In genomic region chr2:69299772-69300516, GRCh38 we compare ENCODE assay signal across 29 cellular contexts.
DNase-seq lines count a peak whose midpoint lies in the region; ATAC-seq, FAIRE-seq and TF ChIP-seq lines count a peak whose summit lies in the region.
"Had no signal": no experiment of that assay in that cellular context is flagged by ENCODE, and none has a peak within 500 bp of the region (broad histone marks: within the 10 kb centered on the region; RNA-seq: fewer than 3 reads in every experiment).

No MANE protein-coding gene starts in this region.

- H3K4me3 ChIP-seq in IMR-90 (ENCODE audit: insufficient read depth, low read depth, low read length) (no peak overlapping the region), endothelial cell of umbilical vein (replicated peaks in 1 of 3; ENCODE audit: insufficient read depth in 1 of 3, low read depth in 1 of 3, low read length in 3 of 3) (no peak overlapping the region)
- H3K4me3 ChIP-seq: BLaER1 treated with 17β-estradiol and CSF1 and Interleukin-3, amounts not matched to agents 10 nM and 100 nM; gastrocnemius medialis; HAP-1; hepatocyte; lower lobe of right lung; skin epidermis; uterus had no signal

- H3K4me3 Mint-ChIP-seq in activated CD8-positive, alpha-beta T cell treated with anti-CD3 and anti-CD28 coated beads, Interleukin-2, amount 10 ng/mL, durations not matched to agents 7 days and 5 days, result no peak overlapping the region
- H3K4me3 Mint-ChIP-seq: activated CD4-positive, alpha-beta memory T cell treated with anti-CD3 and anti-CD28 coated beads for 36 hours; activated naive CD4-positive, alpha-beta T cell treated with anti-CD3 and anti-CD28 coated beads for 36 hours; activated T-helper 1 cell treated with anti-CD3 and anti-CD28 coated beads, Interleukin-12 subunit alpha, Interleukin-12 subunit beta, Interleukin-2, Interleukin-4 antibody, amounts not matched to agents 30 ng/mL and 10 ng/mL and 1 ng/mL, durations not matched to agents 14 hours and 24 hours and 36 hours; dendritic cell treated with granulocyte-macrophage colony-stimulating factor and Interleukin-4, amounts not matched to agents 40 ng/mL and 50 ng/mL, for 4 days; IgD-negative memory B cell; natural killer cell treated with Interleukin-12 subunit alpha and Interleukin-12 subunit beta and Interleukin-15 and Interleukin-18, amount 100 ng/mL, for 72 hours; stimulated activated naive CD8-positive, alpha-beta T cell treated with anti-CD3 and anti-CD28 coated beads, Interleukin-15, amount 100 ng/mL, for 72 hours had no signal

- no peaks in the 10 kb centered on the region for H4K20me1 ChIP-seq in IMR-90 (ENCODE audit: insufficient read depth, low read length)
- H4K20me1 ChIP-seq in endothelial cell of umbilical vein (replicated peaks; ENCODE audit: control insufficient read depth, extremely low read depth, insufficient read depth, low read length), result no peaks in the 10 kb centered on the region
- H4K20me1 ChIP-seq: BLaER1 treated with 17β-estradiol and CSF1 and Interleukin-3, amounts not matched to agents 10 nM and 100 nM had no signal

- no peaks in the 10 kb centered on the region for H3K9me3 Mint-ChIP-seq in activated CD8-positive, alpha-beta T cell treated with anti-CD3 and anti-CD28 coated beads, Interleukin-2, amount 10 ng/mL, durations not matched to agents 7 days and 5 days (ENCODE audit: insufficient read depth)
- H3K9me3 Mint-ChIP-seq: activated naive CD4-positive, alpha-beta T cell treated with anti-CD3 and anti-CD28 coated beads for 36 hours; natural killer cell treated with Interleukin-12 subunit alpha and Interleukin-12 subunit beta and Interleukin-15 and Interleukin-18, amount 100 ng/mL, for 72 hours had no signal

- no peaks in the 10 kb centered on the region for H3K36me3 ChIP-seq in IMR-90 (ENCODE audit: control insufficient read depth, insufficient read depth, low read length)
- H3K36me3 ChIP-seq in endothelial cell of umbilical vein (ENCODE audit: control insufficient read depth in 2 of 2, extremely low read depth in 1 of 2, insufficient read depth in 2 of 2, low read length in 2 of 2), result no peaks in the 10 kb centered on the region
- H3K36me3 ChIP-seq: BLaER1 treated with 17β-estradiol and CSF1 and Interleukin-3, amounts not matched to agents 10 nM and 100 nM; gastrocnemius medialis; HAP-1; lower lobe of right lung; uterus had no signal

- H2BK20ac ChIP-seq in IMR-90 (ENCODE audit: low read depth, low read length), result peak overlapping the region; percentile 94; the same call in 1 of the 2 replicates

- H2BK15ac ChIP-seq in IMR-90 (ENCODE audit: low read depth, low read length), result peak overlapping the region; percentile 79; the same call in 2 of the 3 replicates

- peak overlapping the region; percentile 93 for H2BK120ac ChIP-seq in IMR-90 (ENCODE audit: low read depth, low read length)

- peak overlapping the region; percentile 35 for H4K5ac ChIP-seq in IMR-90 (ENCODE audit: low read depth, low read length)

- H2BK5ac ChIP-seq in IMR-90 (ENCODE audit: low read depth, low read length, poor library complexity, severe bottlenecking), result peak overlapping the region; percentile 79

- BruUV-seq in IMR-90 (replicated peaks; lab: Mats Ljungman, UMichigan), result no TSS peak
- TSS peak; percentile 33 for BruUV-seq in endothelial cell of umbilical vein (replicated peaks; lab: Mats Ljungman, UMichigan)

- H2AK9ac ChIP-seq in IMR-90 (replicated peaks; ENCODE audit: low read depth, low read length, poor library complexity), result no peak overlapping the region

- H3K4me1 ChIP-seq in IMR-90 (ENCODE audit: control insufficient read depth, insufficient read depth, low read length) (peaks cover 20% of the 10 kb centered on the region), endothelial cell of umbilical vein (ENCODE audit: control insufficient read depth, extremely low read depth, insufficient read depth, low read length) (peaks cover 30% of the 10 kb centered on the region)
- H3K4me1 ChIP-seq: gastrocnemius medialis, HAP-1, uterus had no signal

- peak overlapping the region; percentile 6 for H2AFZ ChIP-seq in IMR-90 (replicated peaks; ENCODE audit: low read length, poor library complexity)
- H2AFZ ChIP-seq in endothelial cell of umbilical vein (ENCODE audit: low read depth, low read length), result no peak overlapping the region
- H2AFZ ChIP-seq: hepatocyte had no signal

- H3K9me1 ChIP-seq in IMR-90 (ENCODE audit: insufficient read depth, low read length) (peaks cover 32% of the 10 kb centered on the region), endothelial cell of umbilical vein (replicated peaks; ENCODE audit: control insufficient read depth, extremely low read depth, insufficient read depth, low read length) (no peaks in the 10 kb centered on the region)

- POLR2A ChIA-PET in IMR-90 (lab: Charles Lee; ENCODE audit: unreplicated experiment), result interaction anchor here (1.1 kb wide), 1 partner anchor 123 kb away, joined by 3 read pairs; no protein-coding TSS in a partner anchor
- POLR2A ChIA-PET in endothelial cell of umbilical vein (lab: Charles Lee), result no interaction called here
- POLR2A ChIA-PET in activated CD8-positive, alpha-beta T cell treated with anti-CD3 and anti-CD28 coated beads, Interleukin-2, amount 10 ng/mL, durations not matched to agents 7 days and 5 days (lab: Charles Lee), result no interaction called here

- no peaks in the 10 kb centered on the region for H3K36me3 Mint-ChIP-seq in activated CD8-positive, alpha-beta T cell treated with anti-CD3 and anti-CD28 coated beads, Interleukin-2, amount 10 ng/mL, durations not matched to agents 7 days and 5 days (ENCODE audit: low read depth)
- H3K36me3 Mint-ChIP-seq: activated CD4-positive, alpha-beta memory T cell treated with anti-CD3 and anti-CD28 coated beads for 36 hours; IgD-negative memory B cell; natural killer cell treated with Interleukin-12 subunit alpha and Interleukin-12 subunit beta and Interleukin-15 and Interleukin-18, amount 100 ng/mL, for 72 hours had no signal

- peak; percentile 74 for DNase-seq in DMS53 (lab: John Stamatoyannopoulos, UW)
- DNase-seq in IMR-90, result no peak
- DNase-seq in endothelial cell of umbilical vein (ENCODE audit: low read depth, low spot score), result peak; percentile 61
- peak; percentile 61 for DNase-seq in pulmonary artery endothelial cell (ENCODE audit: low read depth, low spot score)
- no peak for DNase-seq in NCI-H2107 (lab: John Stamatoyannopoulos, UW)
- DNase-seq in activated CD8-positive, alpha-beta T cell treated with anti-CD3 and anti-CD28 coated beads, Interleukin-2, amount 10 ng/mL, durations not matched to agents 7 days and 5 days, result no peak
- DNase-seq in stimulated activated CD8-positive, alpha-beta memory T cell treated with anti-CD3 and anti-CD28 coated beads, Interleukin-4, amount 100 ng/mL, for 48 hours, result no peak
- DNase-seq: activated CD4-positive, alpha-beta memory T cell treated with anti-CD3 and anti-CD28 coated beads for 36 hours; activated CD4-positive, alpha-beta T cell treated with anti-CD3 and anti-CD28 coated beads for 1 hour; activated CD8-positive, alpha-beta memory T cell treated with anti-CD3 and anti-CD28 coated beads, Interleukin-2, amount 50 U/mL, for 48 hours; activated naive CD4-positive, alpha-beta T cell treated with anti-CD3 and anti-CD28 coated beads for 36 hours; gastrocnemius medialis; kidney glomerular epithelial cell; lower lobe of right lung; NCI-H2171; NCI-H510A treated with DMSO at 0.1 percent for 48 hours; occipital lobe; OCI-M1; stimulated activated naive CD8-positive, alpha-beta T cell treated with anti-CD3 and anti-CD28 coated beads, Interleukin-15, amount 100 ng/mL, for 72 hours; uterus had no signal

- H3K18ac ChIP-seq in IMR-90 (ENCODE audit: low read depth, low read length), result peak overlapping the region; percentile 37

- H4K91ac ChIP-seq in IMR-90 (ENCODE audit: insufficient read depth, low read depth, low read length), result peak overlapping the region; percentile 71

- H3K14ac ChIP-seq in IMR-90 (replicated peaks; ENCODE audit: low read depth, low read length), result peak overlapping the region; percentile 80

- peaks cover 5% of the 10 kb centered on the region for H3K9me3 ChIP-seq in IMR-90 (ENCODE audit: control insufficient read depth, insufficient read depth, low read length)
- no peaks in the 10 kb centered on the region for H3K9me3 ChIP-seq in endothelial cell of umbilical vein (replicated peaks; ENCODE audit: control insufficient read depth, insufficient read depth, low read length)
- H3K9me3 ChIP-seq: gastrocnemius medialis, HAP-1, uterus had no signal

- no peak for ATAC-seq in IMR-90 (ENCODE audit: low read depth)
- no peak for ATAC-seq in activated CD8-positive, alpha-beta T cell treated with anti-CD3 and anti-CD28 coated beads, Interleukin-2, amount 10 ng/mL, durations not matched to agents 7 days and 5 days
- ATAC-seq: natural killer cell treated with Interleukin-12 subunit alpha and Interleukin-12 subunit beta and Interleukin-15 and Interleukin-18, amount 100 ng/mL, for 72 hours; stimulated activated naive CD8-positive, alpha-beta T cell treated with anti-CD3 and anti-CD28 coated beads, Interleukin-15, amount 100 ng/mL, for 72 hours had no signal

- H3K79me2 ChIP-seq in endothelial cell of umbilical vein (ENCODE audit: control insufficient read depth, insufficient read depth, low read length), result no peaks in the 10 kb centered on the region
- H3K79me2 ChIP-seq: hepatocyte had no signal

- H3K56ac ChIP-seq in IMR-90 (ENCODE audit: extremely low read depth, insufficient read depth, low read length), result 0 out of 2 replicates have a peak overlapping the region, but pooled peaks have one; percentile 5

- 0 out of 2 replicates have a peak overlapping the region, but pooled peaks have one; percentile 36 for H3K23ac ChIP-seq in IMR-90 (ENCODE audit: low read depth, low read length)

- H3K4me1 Mint-ChIP-seq in activated CD8-positive, alpha-beta T cell treated with anti-CD3 and anti-CD28 coated beads, Interleukin-2, amount 10 ng/mL, durations not matched to agents 7 days and 5 days (ENCODE audit: low read depth), result no peaks in the 10 kb centered on the region
- H3K4me1 Mint-ChIP-seq: IgD-negative memory B cell; stimulated activated naive CD8-positive, alpha-beta T cell treated with anti-CD3 and anti-CD28 coated beads, Interleukin-15, amount 100 ng/mL, for 72 hours had no signal

- H3K27me3 Mint-ChIP-seq in activated CD8-positive, alpha-beta T cell treated with anti-CD3 and anti-CD28 coated beads, Interleukin-2, amount 10 ng/mL, durations not matched to agents 7 days and 5 days (ENCODE audit: low read depth), result peaks cover 25% of the 10 kb centered on the region

- TF ChIP-seq POLR2A in IMR-90 (IDR thresholded peaks at IDR 0.05; ENCODE audit: low read depth, low read length), result no peak
- peak; percentile 26 for TF ChIP-seq POLR2A in endothelial cell of umbilical vein (IDR thresholded peaks at IDR 0.05; ENCODE audit: low read depth, low read length)

- H3K4ac ChIP-seq in IMR-90 (ENCODE audit: low read depth, low read length), result peak overlapping the region; percentile 90

- in situ Hi-C loops in IMR-90 (cut with MboI; ENCODE audit: low sequenced_read_pairs), result no loop called here

- TF ChIP-seq CTCF in IMR-90 (conservative IDR thresholded peaks at IDR 0.05; ENCODE audit: low read depth, low read length), result no peak
- no peak for TF ChIP-seq CTCF in endothelial cell of umbilical vein (IDR thresholded peaks at IDR 0.05; ENCODE audit: extremely low read depth in 1 of 2, insufficient read depth in 1 of 2, low read depth in 1 of 2, low read length in 2 of 2)

- intact Hi-C loops in IMR-90 (cut with micrococcal nuclease) (loop anchor here (2.0 kb wide), 1 partner anchor 285 kb away; no protein-coding TSS in a partner anchor), endothelial cell of umbilical vein (cut with micrococcal nuclease) (loop anchor here (1.0 kb wide), 1 partner anchor 46 kb away; no protein-coding TSS in a partner anchor)

- no peak overlapping the region for H3K27ac Mint-ChIP-seq in activated CD8-positive, alpha-beta T cell treated with anti-CD3 and anti-CD28 coated beads, Interleukin-2, amount 10 ng/mL, durations not matched to agents 7 days and 5 days
- H3K27ac Mint-ChIP-seq: activated CD4-positive, alpha-beta memory T cell treated with anti-CD3 and anti-CD28 coated beads for 36 hours; activated naive CD4-positive, alpha-beta T cell treated with anti-CD3 and anti-CD28 coated beads for 36 hours; activated T-helper 1 cell treated with anti-CD3 and anti-CD28 coated beads, Interleukin-12 subunit alpha, Interleukin-12 subunit beta, Interleukin-2, Interleukin-4 antibody, amounts not matched to agents 30 ng/mL and 10 ng/mL and 1 ng/mL, durations not matched to agents 14 hours and 24 hours and 36 hours; dendritic cell treated with granulocyte-macrophage colony-stimulating factor and Interleukin-4, amounts not matched to agents 40 ng/mL and 50 ng/mL, for 4 days; natural killer cell treated with Interleukin-12 subunit alpha and Interleukin-12 subunit beta and Interleukin-15 and Interleukin-18, amount 100 ng/mL, for 72 hours; stimulated activated naive CD8-positive, alpha-beta T cell treated with anti-CD3 and anti-CD28 coated beads, Interleukin-15, amount 100 ng/mL, for 72 hours had no signal

- H3K27ac ChIP-seq in IMR-90 (ENCODE audit: insufficient read depth, low read length) (peak overlapping the region; percentile 20; the same call in 1 of the 2 replicates), endothelial cell of umbilical vein (ENCODE audit: insufficient read depth, low read depth, low read length) (peak overlapping the region; percentile 61)
- H3K27ac ChIP-seq: BLaER1 treated with 17β-estradiol and CSF1 and Interleukin-3, amounts not matched to agents 10 nM and 100 nM; gastrocnemius medialis; hepatocyte; lower lobe of right lung; uterus had no signal

- H3K27me3 ChIP-seq in IMR-90 (ENCODE audit: control insufficient read depth, insufficient read depth, low read length) (no peaks in the 10 kb centered on the region), endothelial cell of umbilical vein (ENCODE audit: control insufficient read depth in 2 of 2, insufficient read depth in 2 of 2, low read length in 2 of 2) (no peaks in the 10 kb centered on the region)
- H3K27me3 ChIP-seq: uterus had no signal

- CTCF ChIA-PET in IMR-90 (lab: Yijun Ruan, JAX) (interaction anchor here (0.7 kb wide), 1 partner anchor 123 kb away, joined by 3 read pairs; no protein-coding TSS in a partner anchor), endothelial cell of umbilical vein (lab: Charles Lee) (interaction anchor here (1.0 to 1.9 kb wide), 9 partner anchors 11 to 304 kb away, joined by 3 to 10 read pairs (median 4); no protein-coding TSS in a partner anchor)
- CTCF ChIA-PET in activated CD8-positive, alpha-beta T cell treated with anti-CD3 and anti-CD28 coated beads, Interleukin-2, amount 10 ng/mL, durations not matched to agents 7 days and 5 days (lab: Charles Lee), result no interaction called here

- H2AK5ac ChIP-seq in IMR-90 (ENCODE audit: low read depth, low read length), result peak overlapping the region; percentile 69

- FAIRE-seq in endothelial cell of umbilical vein (lab: Jason Lieb, UNC), result peak; percentile 98
- FAIRE-seq: G401.6 had no signal

- H3K9ac ChIP-seq in IMR-90 (ENCODE audit: low read depth, low read length) (no peak overlapping the region), endothelial cell of umbilical vein (replicated peaks; ENCODE audit: extremely low read depth, insufficient read depth, low read length) (no peak overlapping the region)
- H3K9ac ChIP-seq: BLaER1 treated with 17β-estradiol and CSF1 and Interleukin-3, amounts not matched to agents 10 nM and 100 nM had no signal

- peak overlapping the region; percentile 12 to 59 for H4K8ac ChIP-seq in IMR-90 (ENCODE audit: low read depth in 2 of 2, low read length in 2 of 2)

- 0 out of 4 replicates have a peak, but pooled peaks cover 0 to 4% of the 10 kb centered on the region in 2 experiments for H3K79me1 ChIP-seq in IMR-90 (ENCODE audit: low read depth in 1 of 2, low read length in 2 of 2)

- H3K4me2 ChIP-seq in IMR-90 (ENCODE audit: low read depth, low read length) (no peak overlapping the region), endothelial cell of umbilical vein (ENCODE audit: insufficient read depth, low read length) (no peak overlapping the region)
- H3K4me2 ChIP-seq: hepatocyte had no signal

- no peak for TF ChIP-seq RAD21 in IMR-90 (IDR thresholded peaks at IDR 0.05; ENCODE audit: low read length)

- 57 to 100% methylated on average over 1 of the region's 4 CpGs for WGBS in IMR-90 (ENCODE audit: extremely low coverage in 2 of 2, insufficient read length in 1 of 2), 2 experiments

- dilution Hi-C loops in IMR-90 (cut with HindIII; ENCODE audit: low sequenced_read_pairs, unreplicated experiment) (loop anchor here (25.0 kb wide), 1 partner anchor 288 kb away; the partner anchor contains the start of gene ANTXR1), endothelial cell of umbilical vein (cut with MboI; ENCODE audit: extremely low pct_ligation_motif_present, low sequenced_read_pairs) (no loop called here)

Comparison
In these comparisons a context has a peak if more than half of its experiments do, and no peak if none do; other contexts are left out.
1. DNase-seq: peak in DMS53 (single experiment), endothelial cell of umbilical vein (single experiment) and pulmonary artery endothelial cell (single experiment); none in IMR-90 (single experiment), NCI-H2107 (single experiment), activated CD8-positive, alpha-beta T cell treated with anti-CD3 and anti-CD28 coated beads, Interleukin-2, amount 10 ng/mL, durations not matched to agents 7 days and 5 days (single experiment) and stimulated activated CD8-positive, alpha-beta memory T cell treated with anti-CD3 and anti-CD28 coated beads, Interleukin-4, amount 100 ng/mL, for 48 hours (single experiment).